Comparison of ENCODE assay signal across 15 cellular contexts in the genomic region with DNA sequence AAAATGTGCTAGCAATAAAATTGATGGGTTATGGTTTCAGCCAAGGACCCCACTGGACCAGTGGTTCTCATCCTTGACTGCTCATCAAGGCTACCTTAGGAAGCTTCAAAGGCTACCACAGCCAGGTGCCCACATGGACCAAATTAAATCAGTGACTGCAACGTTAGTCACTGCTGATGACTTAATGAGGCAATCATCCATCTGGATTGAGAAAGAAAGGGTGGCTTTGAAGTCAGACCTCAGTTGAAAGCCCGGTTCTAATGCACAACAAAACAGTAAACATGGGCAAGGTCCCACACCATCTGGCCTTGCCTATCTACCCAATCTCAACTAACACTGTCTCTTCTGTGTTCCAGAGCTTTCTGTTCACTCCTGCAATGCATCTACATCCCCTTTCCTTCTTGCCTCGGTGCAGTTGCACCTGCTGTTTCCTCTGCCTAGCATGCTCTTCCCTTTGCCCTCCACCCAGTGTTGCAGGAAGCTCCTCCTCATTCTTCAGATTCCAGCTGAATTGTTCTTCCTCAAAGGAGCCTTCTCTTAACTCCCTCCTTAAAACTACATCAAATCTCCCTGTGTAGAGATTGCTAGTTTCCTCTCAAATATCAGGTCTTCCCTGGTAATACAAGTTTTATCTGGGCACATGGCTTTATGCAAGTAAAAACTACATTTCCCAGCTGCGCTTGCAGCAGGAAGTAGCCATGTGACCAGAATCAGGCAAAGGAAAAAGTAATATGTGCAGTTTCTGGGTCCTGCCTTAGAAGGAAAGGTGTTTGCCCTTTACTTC. TPM values are rescaled to one million over a fixed set of nuclear protein-coding genes. Genes with fewer than 3 reads are reported as not detected.
A peak's percentile ranks its signal among the peaks of the same experiment; 100 is the strongest.
DNase-seq lines count a peak whose midpoint lies in the region; ATAC-seq, FAIRE-seq and TF ChIP-seq lines count a peak whose summit lies in the region.
"Had no signal": no experiment of that assay in that cellular context is flagged by ENCODE, and none has a peak within 500 bp of the region (broad histone marks: within the 10 kb centered on the region; RNA-seq: fewer than 3 reads in every experiment).

No MANE protein-coding gene starts in this region.

- intact Hi-C loops in pancreas (cut with DNase I): no loop called here

- H3K36me3 ChIP-seq in pancreas: no peaks in the 10 kb centered on the region
- H3K36me3 ChIP-seq in BE2C: no peaks in the 10 kb centered on the region
- H3K36me3 ChIP-seq: cardiac muscle cell, esophagus squamous epithelium had no signal

- H3K4me1 ChIP-seq in pancreas: no peaks in the 10 kb centered on the region
- no peaks in the 10 kb centered on the region for H3K4me1 ChIP-seq in BE2C
- H3K4me1 ChIP-seq: esophagus squamous epithelium had no signal

- H3K27me3 ChIP-seq in pancreas (no peaks in the 10 kb centered on the region), BE2C (no peaks in the 10 kb centered on the region)

- FAIRE-seq in pancreas (lab: Jason Lieb, UNC): no peak

- no peak for TF ChIP-seq CTCF in pancreas (IDR thresholded peaks at IDR 0.05)
- TF ChIP-seq CTCF in BE2C (IDR thresholded peaks at IDR 0.05; ENCODE audit: low read depth, low read length): no peak

- H3K27ac ChIP-seq in pancreas: no peak overlapping the region
- H3K27ac ChIP-seq: cardiac muscle cell, esophagus squamous epithelium had no signal

- H3K4me3 ChIP-seq in Jurkat, Clone E6-1 (ENCODE audit: low read length): no peak overlapping the region
- H3K4me3 ChIP-seq in pancreas: no peak overlapping the region
- H3K4me3 ChIP-seq in BE2C (ENCODE audit: low read depth, low read length): no peak overlapping the region
- H3K4me3 ChIP-seq: cardiac muscle cell, esophagus squamous epithelium had no signal

- 50 to 60% methylated on average over 4 of the region's 4 CpGs for WGBS in pancreas, 2 donors

- peak; percentile 36 for DNase-seq in Daoy (ENCODE audit: low read depth)
- peak; percentile 17 for DNase-seq in Jurkat, Clone E6-1 (ENCODE audit: low read depth, low spot score)
- DNase-seq in SKM-1 treated with dmso at 0.1 percent for 144 hours (lab: John Stamatoyannopoulos, UW; ENCODE audit: unreplicated experiment): peak; percentile 55
- DNase-seq in iris pigment epithelial cell (ENCODE audit: low read depth): peak; percentile 26
- no peak for DNase-seq in glomerular visceral epithelial cell (ENCODE audit: extremely low spot score)
- no peak for DNase-seq in pancreas
- no peak for DNase-seq in BE2C
- no peak for DNase-seq in activated CD8-positive, alpha-beta memory T cell treated with anti-CD3 and anti-CD28 coated beads, Interleukin-2, amount 50 U/mL, for 4 hours
- DNase-seq: activated T-cell treated with anti-CD3 and anti-CD28 coated beads, Interleukin-2, amount 50 U/mL, for 72 hours; CD4-positive, alpha-beta memory T cell; esophagus squamous epithelium; stimulated activated CD4-positive, alpha-beta T cell treated with anti-CD3 and anti-CD28 coated beads, Interleukin-2, amount 100 ng/mL, for 48 hours had no signal

- ATAC-seq in pancreas: no peak
- ATAC-seq: activated T-cell treated with anti-CD3 and anti-CD28 coated beads, Interleukin-2, amount 50 U/mL, for 72 hours had no signal

- H3K9me3 ChIP-seq in pancreas (no peaks in the 10 kb centered on the region), BE2C (no peaks in the 10 kb centered on the region)
- H3K9me3 ChIP-seq: esophagus squamous epithelium had no signal

RNA-seq across cellular contexts. Expression of a gene that starts 10.3 kb away (rescaled TPM):
- not detected in 2 replicates for total RNA-seq in Daoy (2014; rRNA removed; shearing (Covaris generic))
- polyA plus RNA-seq in Jurkat, Clone E6-1 (2012; ENCODE audit: insufficient read depth, insufficient read length): not detected
- total RNA-seq in pancreas: not detected
- polyA plus RNA-seq in pancreas: not detected
- not detected for polyA plus RNA-seq in BE2C (2012; ENCODE audit: insufficient read depth, insufficient read length, low read depth)
- total RNA-seq: activated T-cell treated with anti-CD3 and anti-CD28 coated beads, Interleukin-2, amount 50 U/mL, for 72 hours; cardiac muscle cell; CD4-positive, alpha-beta memory T cell; esophagus squamous epithelium; osteocyte had no signal
- polyA plus RNA-seq: cardiac muscle cell; CD4-positive, alpha-beta memory T cell; IgD-negative memory B cell had no signal

RNA-seq across cellular contexts. Expression of a gene that starts 49.0 kb away (rescaled TPM):
- 1.0 and 2.3 TPM in 2 replicates for total RNA-seq in Daoy (2014; rRNA removed; shearing (Covaris generic))
- polyA plus RNA-seq in Jurkat, Clone E6-1 (2012; ENCODE audit: insufficient read depth, insufficient read length): not detected
- total RNA-seq in pancreas: not detected
- not detected for polyA plus RNA-seq in pancreas
- polyA plus RNA-seq in BE2C (2012; ENCODE audit: insufficient read depth, insufficient read length, low read depth): not detected
- total RNA-seq: activated T-cell treated with anti-CD3 and anti-CD28 coated beads, Interleukin-2, amount 50 U/mL, for 72 hours; cardiac muscle cell; CD4-positive, alpha-beta memory T cell had no signal
- polyA plus RNA-seq: cardiac muscle cell; CD4-positive, alpha-beta memory T cell; IgD-negative memory B cell had no signal

RNA-seq across cellular contexts. Expression of a gene that starts 53.9 kb away (rescaled TPM):
- not detected in 2 replicates for total RNA-seq in Daoy (2014; rRNA removed; shearing (Covaris generic))
- polyA plus RNA-seq in Jurkat, Clone E6-1 (2012; ENCODE audit: insufficient read depth, insufficient read length): 3.5 TPM
- 1 to 10 TPM in 3 of 6 donors, under 1 TPM in 3; 0.39 to 2.4 (median 1.1) TPM for total RNA-seq in pancreas
- polyA plus RNA-seq in pancreas: 10 to 100 TPM in 1 of 2 donors, 1 to 10 TPM in 1; 5.9 to 25.5 TPM
- polyA plus RNA-seq in BE2C (2012; ENCODE audit: insufficient read depth, insufficient read length, low read depth): 5.7 TPM
- total RNA-seq: osteocyte had no signal

Comparison
In these comparisons a context has a peak if more than half of its experiments do, and no peak if none do; other contexts are left out.
1. DNase-seq: peak in Daoy (single experiment), Jurkat, Clone E6-1 (single experiment), SKM-1 treated with dmso at 0.1 percent for 144 hours (single experiment) and iris pigment epithelial cell (single experiment); none in glomerular visceral epithelial cell (single experiment), pancreas (0 of 6), BE2C (single experiment) and activated CD8-positive, alpha-beta memory T cell treated with anti-CD3 and anti-CD28 coated beads, Interleukin-2, amount 50 U/mL, for 4 hours (single experiment).